ENCODE assay signal across 19 cellular contexts in the genomic region with DNA sequence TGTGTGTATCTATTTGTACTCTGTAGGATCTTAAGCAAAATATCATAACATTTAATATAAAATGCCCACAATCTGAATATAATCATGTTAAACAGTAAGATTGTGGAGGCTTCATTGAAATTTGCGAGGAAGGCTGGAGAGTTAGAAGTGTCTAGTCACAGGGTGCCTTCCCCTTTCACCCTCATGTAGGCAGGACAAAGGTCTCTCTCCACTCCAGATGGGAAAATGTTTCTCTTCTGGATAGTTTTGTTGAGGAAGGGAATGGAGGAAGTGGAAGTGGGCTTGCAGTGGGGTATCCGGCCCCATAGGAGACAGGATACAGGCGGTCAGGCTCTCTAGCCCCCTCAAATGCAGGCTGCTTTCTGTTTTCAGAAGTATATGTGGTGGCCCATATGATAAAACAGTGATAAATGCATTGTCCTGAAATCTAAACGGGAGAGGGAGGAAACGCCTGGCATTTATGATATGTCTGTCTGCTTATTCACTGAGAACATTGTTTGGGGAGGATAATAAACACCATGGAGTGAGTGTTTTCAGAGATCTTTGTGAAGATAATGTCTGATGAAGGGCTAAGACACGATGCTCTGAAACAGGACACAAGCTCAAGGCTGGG. TPM values are rescaled to one million over a fixed set of nuclear protein-coding genes. Genes with fewer than 3 reads are reported as not detected.
"Had no signal": no experiment of that assay in that cellular context is flagged by ENCODE, and none has a peak within 500 bp of the region (broad histone marks: within the 10 kb centered on the region; RNA-seq: fewer than 3 reads in every experiment).

No MANE protein-coding gene starts in this region.

- H3K27ac ChIP-seq: esophagus squamous epithelium, foreskin keratinocyte, right atrium auricular region, skin epidermis had no signal

- H3K36me3 ChIP-seq: esophagus squamous epithelium, right atrium auricular region had no signal

- FAIRE-seq: astrocyte had no signal

- ATAC-seq: activated CD4-positive, alpha-beta T cell treated with anti-CD3 and anti-CD28 coated beads for 36 hours; activated CD8-positive, alpha-beta memory T cell treated with anti-CD3 and anti-CD28 coated beads, Interleukin-2, amount 10 ng/mL, durations not matched to agents 7 days and 5 days; activated naive CD8-positive, alpha-beta T cell treated with anti-CD3 and anti-CD28 coated beads, Interleukin-2, amount 50 U/mL, for 24 hours; foreskin keratinocyte; natural killer cell treated with Interleukin-12 subunit alpha and Interleukin-12 subunit beta and Interleukin-15 and Interleukin-18, amount 100 ng/mL, for 72 hours had no signal

- DNase-seq: activated CD4-positive, alpha-beta memory T cell treated with anti-CD3 and anti-CD28 coated beads for 36 hours; activated CD4-positive, alpha-beta T cell treated with anti-CD3 and anti-CD28 coated beads for 36 hours; activated CD8-positive, alpha-beta memory T cell treated with anti-CD3 and anti-CD28 coated beads, Interleukin-2, amount 10 ng/mL, durations not matched to agents 7 days and 5 days; activated naive CD4-positive, alpha-beta T cell treated with anti-CD3 and anti-CD28 coated beads for 36 hours; activated naive CD8-positive, alpha-beta T cell treated with anti-CD3 and anti-CD28 coated beads, Interleukin-2, amount 50 U/mL, for 24 hours; activated T-cell treated with anti-CD3 and anti-CD28 coated beads, Interleukin-2, amount 50 U/mL, for 1 hour; esophagus squamous epithelium; foreskin keratinocyte; glutamatergic neuron; occipital lobe; stimulated activated CD4-positive, alpha-beta T cell treated with anti-CD3 and anti-CD28 coated beads, Interleukin-4, amount 100 ng/mL, for 4 hours; stimulated activated CD8-positive, alpha-beta memory T cell treated with anti-CD3 and anti-CD28 coated beads, Interleukin-4, amount 100 ng/mL, for 48 hours; stimulated activated naive CD4-positive, alpha-beta T cell treated with Interleukin-2 at 50 U/mL for 16 hours had no signal

- H3K4me3 ChIP-seq: esophagus squamous epithelium, right atrium auricular region, skin epidermis had no signal

- H3K4me1 ChIP-seq: esophagus squamous epithelium, foreskin keratinocyte, right atrium auricular region had no signal

- H3K27me3 ChIP-seq: right atrium auricular region had no signal

- H3K9me3 ChIP-seq: right atrium auricular region had no signal

RNA-seq across cellular contexts. Expression of gene MYZAP, which starts 13.3 kb away (rescaled TPM):
- total RNA-seq: activated CD8-positive, alpha-beta memory T cell treated with anti-CD3 and anti-CD28 coated beads, Interleukin-2, amount 10 ng/mL, durations not matched to agents 7 days and 5 days; activated T-helper 2 cell treated with anti-CD3 and anti-CD28 coated beads, Interferon-gamma antibody, Interleukin-2, Interleukin-4, amounts not matched to agents 10 μg/mL and 5 μg/mL and 100 μg/mL, durations not matched to agents 14 hours and 24 hours and 36 hours; natural killer cell treated with Interleukin-12 subunit alpha and Interleukin-12 subunit beta and Interleukin-15 and Interleukin-18, amount 100 ng/mL, for 72 hours; T-helper 1 cell treated with Interleukin-12 subunit alpha and Interleukin-12 subunit beta and Interleukin-4 antibody, amounts not matched to agents 30 ng/mL and 1 ng/mL, for 36 hours had no signal
